Comparison of ENCODE assay signal across 21 cellular contexts in genomic region chr4:7239844-7240243, GRCh38. TPM values are rescaled to one million over a fixed set of nuclear protein-coding genes. Genes with fewer than 3 reads are reported as not detected.
DNase-seq lines count a peak whose midpoint lies in the region; ATAC-seq, FAIRE-seq and TF ChIP-seq lines count a peak whose summit lies in the region.
"Had no signal": no experiment of that assay in that cellular context is flagged by ENCODE, and none has a peak within 500 bp of the region (broad histone marks: within the 10 kb centered on the region; RNA-seq: fewer than 3 reads in every experiment).

No MANE protein-coding gene starts in this region.

- ATAC-seq in gastrocnemius medialis (peak; percentile 58 to 77), GM18505 (IDR thresholded peaks at IDR 0.05; ENCODE audit: unreplicated experiment) (no peak)

- H4K20me1 ChIP-seq in Karpas-422 (ENCODE audit: insufficient read depth, low read depth, low read length): no peaks in the 10 kb centered on the region

- peak overlapping the region; percentile 30; the same call in 1 of the 2 replicates for H3K4me3 ChIP-seq in Karpas-422 (ENCODE audit: low read length)
- H3K4me3 ChIP-seq in kidney (ENCODE audit: low read length in 2 of 2): no peak overlapping the region
- H3K4me3 ChIP-seq in gastrocnemius medialis: no peak overlapping the region

- intact Hi-C loops in kidney (cut with DNase I): no loop called here
- intact Hi-C loops in gastrocnemius medialis (cut with DNase I; ENCODE audit: low total_unique reads): no loop called here

- H3K27ac ChIP-seq in Karpas-422 (ENCODE audit: low read length) (no peak overlapping the region), kidney (ENCODE audit: low read depth in 2 of 2, low read length in 2 of 2) (no peak overlapping the region), gastrocnemius medialis (no peak overlapping the region)
- H3K27ac ChIP-seq: HL-60 had no signal

- H3K4me1 ChIP-seq in Karpas-422 (ENCODE audit: low read length): peaks cover 16% of the 10 kb centered on the region
- no peaks in the 10 kb centered on the region for H3K4me1 ChIP-seq in kidney (ENCODE audit: control insufficient read depth in 1 of 2, insufficient read depth in 1 of 2, low read depth in 1 of 2, low read length in 2 of 2)
- peaks cover 2 to 10% of the 10 kb centered on the region in 2 donors for H3K4me1 ChIP-seq in gastrocnemius medialis

- H3K36me3 ChIP-seq in Karpas-422 (ENCODE audit: insufficient read depth, low read length) (no peaks in the 10 kb centered on the region; the same call in 1 of the 2 replicates), kidney (ENCODE audit: control insufficient read depth in 1 of 2, insufficient read depth in 2 of 2, low read length in 2 of 2) (no peaks in the 10 kb centered on the region), gastrocnemius medialis (no peaks in the 10 kb centered on the region)

- TF ChIP-seq CTCF in kidney (IDR thresholded peaks at IDR 0.05; ENCODE audit: borderline replicate concordance, extremely low read depth, insufficient read depth) (no peak), gastrocnemius medialis (IDR thresholded peaks at IDR 0.05 in 4 of 5, conservative IDR thresholded peaks at IDR 0.05 in 1 of 5) (no peak)

- H2AFZ ChIP-seq in Karpas-422 (ENCODE audit: low read length): no peak overlapping the region

- in situ Hi-C loops in gastrocnemius medialis (cut with MboI; ENCODE audit: low sequenced_read_pairs in 4 of 4): no loop called here

- no peak for TF ChIP-seq POLR2A in gastrocnemius medialis (IDR thresholded peaks at IDR 0.05)
- TF ChIP-seq POLR2A in GM18505 (IDR thresholded peaks at IDR 0.05; ENCODE audit: borderline replicate concordance, extremely low read depth, insufficient read depth, insufficient read length): no peak

- no peaks in the 10 kb centered on the region for H3K9me2 ChIP-seq in Karpas-422 (replicated peaks; ENCODE audit: insufficient read depth, low read length)
- H3K9me2 ChIP-seq: SK-N-SH had no signal

- H3K79me2 ChIP-seq in Karpas-422 (ENCODE audit: low read length): no peaks in the 10 kb centered on the region

- H3K9ac ChIP-seq in Karpas-422 (ENCODE audit: low read length) (no peak overlapping the region), kidney (ENCODE audit: low read length in 2 of 2) (no peak overlapping the region)
- H3K9ac ChIP-seq: SK-N-SH had no signal

- DNase-seq in NCI-H82 (lab: John Stamatoyannopoulos, UW) (peak; percentile 27), NCI-H82 treated with DMSO at 0.1 percent for 48 hours (lab: John Stamatoyannopoulos, UW; ENCODE audit: unreplicated experiment) (no peak), Karpas-422 (no peak), kidney (peak; percentile 49), gastrocnemius medialis (no peak), T-helper 1 cell (no peak), LoVo (ENCODE audit: low spot score) (no peak)
- DNase-seq: 8988T; ACHN; CD4-positive, alpha-beta T cell; NCI-H1105 treated with DMSO at 0.1 percent for 48 hours; NCI-H1930; NCI-H2171; NCI-H226; NCI-H510A treated with DMSO at 0.1 percent for 48 hours had no signal

- H3K9me3 ChIP-seq in Karpas-422 (ENCODE audit: low read length): peaks cover 6% of the 10 kb centered on the region; the same call in 1 of the 2 replicates
- H3K9me3 ChIP-seq in kidney (ENCODE audit: control insufficient read depth in 1 of 2, low read length in 2 of 2): no peaks in the 10 kb centered on the region
- no peaks in the 10 kb centered on the region for H3K9me3 ChIP-seq in gastrocnemius medialis
- H3K9me3 ChIP-seq: SK-N-SH had no signal

- no peak for FAIRE-seq in kidney (lab: Jason Lieb, UNC)
- FAIRE-seq: H54, RCC 7860 had no signal

- H3K4me2 ChIP-seq in Karpas-422 (ENCODE audit: low read depth, low read length, poor library complexity, severe bottlenecking): peak overlapping the region; percentile 44
- H3K4me2 ChIP-seq: SK-N-SH had no signal

- H3K27me3 ChIP-seq in Karpas-422 (ENCODE audit: low read length) (peaks cover 6% of the 10 kb centered on the region; the same call in 1 of the 2 replicates), gastrocnemius medialis (no peaks in the 10 kb centered on the region)

RNA-seq across cellular contexts. Expression of gene SORCS2, which starts 47.5 kb away (rescaled TPM):
- total RNA-seq in Karpas-422 (2014; rRNA removed; shearing (Covaris generic); ENCODE audit: low replicate concordance): not detected in 2 replicates
- 9.1 TPM for total RNA-seq in kidney
- polyA plus RNA-seq in kidney (ENCODE audit: insufficient read depth, low read depth, low replicate concordance): 6.1 TPM
- total RNA-seq in gastrocnemius medialis: 1 to 10 TPM in 1 of 4 donors, under 1 TPM in 3; 0.07 to 1.2 (median 0.11) TPM
- total RNA-seq: CD4-positive, alpha-beta T cell; G401 had no signal

Comparison
In these comparisons a context has a peak if more than half of its experiments do, and no peak if none do; other contexts are left out.
1. DNase-seq: peak in NCI-H82 (single experiment) and kidney (single experiment); none in NCI-H82 treated with DMSO at 0.1 percent for 48 hours (single experiment), Karpas-422 (single experiment), gastrocnemius medialis (0 of 2), T-helper 1 cell (0 of 5) and LoVo (single experiment).